Comparison of ENCODE assay signal across 9 cellular contexts in genomic region chr16:1296688-1297412, GRCh38. TPM values are rescaled to one million over a fixed set of nuclear protein-coding genes. Genes with fewer than 3 reads are reported as not detected.
A peak's percentile ranks its signal among the peaks of the same experiment; 100 is the strongest.
DNase-seq lines count a peak whose midpoint lies in the region; ATAC-seq and TF ChIP-seq lines count a peak whose summit lies in the region.
"Had no signal": no experiment of that assay in that cellular context is flagged by ENCODE, and none has a peak within 500 bp of the region (broad histone marks: within the 10 kb centered on the region; RNA-seq: fewer than 3 reads in every experiment).

No MANE protein-coding gene starts in this region.

- POLR2A ChIA-PET in CD8-positive, alpha-beta T cell (lab: Charles Lee): no interaction called here
- POLR2A ChIA-PET in T-cell (lab: Charles Lee): interaction anchor here in 1 of 2 donors (0.6 kb wide), 1 partner anchor 9 kb away, joined by 3 read pairs; no protein-coding TSS in a partner anchor

- peaks cover 1% of the 10 kb centered on the region for H3K4me1 Mint-ChIP-seq in CD8-positive, alpha-beta T cell (ENCODE audit: low read depth)
- peaks cover 4 to 11% (median 9%) of the 10 kb centered on the region in 3 donors for H3K4me1 Mint-ChIP-seq in T-cell

- H3K4me3 Mint-ChIP-seq in CD8-positive, alpha-beta T cell: no peak overlapping the region
- no peak overlapping the region for H3K4me3 Mint-ChIP-seq in T-cell
- H3K4me3 Mint-ChIP-seq: CD4-positive, CD25-positive, alpha-beta regulatory T cell had no signal

- WGBS in smooth muscle cell (ENCODE audit: low lambda C conversion rate): 80% methylated on average over 11 of the region's 11 CpGs

- no peak overlapping the region for H3K4me2 ChIP-seq in smooth muscle cell

- H3F3A ChIP-seq in smooth muscle cell (ENCODE audit: low read depth): no peaks in the 10 kb centered on the region

- TF ChIP-seq POLR2A in Peyer's patch (IDR thresholded peaks at IDR 0.05): no peak

- H3K4me3 ChIP-seq in Peyer's patch: no peak overlapping the region
- H3K4me3 ChIP-seq in fibroblast of villous mesenchyme (ENCODE audit: low read depth, low read length): no peak overlapping the region
- no peak overlapping the region for H3K4me3 ChIP-seq in smooth muscle cell
- H3K4me3 ChIP-seq in CD8-positive, alpha-beta T cell (ENCODE audit: low read depth, low read length): no peak overlapping the region

- CTCF ChIA-PET in CD8-positive, alpha-beta T cell (lab: Charles Lee): no interaction called here
- CTCF ChIA-PET in T-cell (lab: Charles Lee): interaction anchor here in 1 of 2 donors (0.6 kb wide), 1 partner anchor 241 kb away, joined by 4 read pairs; no protein-coding TSS in a partner anchor

- intact Hi-C loops in CD8-positive, alpha-beta T cell (cut with DNase I, micrococcal nuclease): no loop called here

- no peaks in the 10 kb centered on the region for H4K20me1 ChIP-seq in smooth muscle cell (ENCODE audit: low read depth)

- TF ChIP-seq CTCF in Peyer's patch (IDR thresholded peaks at IDR 0.05) (no peak), fibroblast of villous mesenchyme (IDR thresholded peaks at IDR 0.05; ENCODE audit: insufficient read depth, low read depth, low read length) (no peak), smooth muscle cell (IDR thresholded peaks at IDR 0.05; ENCODE audit: borderline replicate concordance, insufficient read depth, poor library complexity, severe bottlenecking) (no peak), GM10266 (IDR thresholded peaks at IDR 0.05; ENCODE audit: control insufficient read depth, insufficient read depth, low read depth, missing control alignments) (no peak)
- TF ChIP-seq CTCF in CD8-positive, alpha-beta T cell (IDR thresholded peaks at IDR 0.05): no peak

- no peaks in the 10 kb centered on the region for H3K79me2 ChIP-seq in smooth muscle cell (ENCODE audit: low read depth)

- H3K27me3 ChIP-seq in Peyer's patch (no peaks in the 10 kb centered on the region), smooth muscle cell (ENCODE audit: low read depth) (peaks cover 6% of the 10 kb centered on the region)
- no peaks in the 10 kb centered on the region for H3K27me3 ChIP-seq in CD8-positive, alpha-beta T cell (ENCODE audit: insufficient read depth, low read length)

- no peak overlapping the region for H2AFZ ChIP-seq in smooth muscle cell (ENCODE audit: low read depth)

- H3K4me1 ChIP-seq in Peyer's patch: peaks cover 9 to 11% (median 10%) of the 10 kb centered on the region in 4 donors
- H3K4me1 ChIP-seq in smooth muscle cell (ENCODE audit: low read depth): no peaks in the 10 kb centered on the region
- peaks cover 15% of the 10 kb centered on the region for H3K4me1 ChIP-seq in CD8-positive, alpha-beta T cell (ENCODE audit: insufficient read depth, low read length)

- no peak overlapping the region for H3K27ac Mint-ChIP-seq in CD8-positive, alpha-beta T cell
- no peak overlapping the region for H3K27ac Mint-ChIP-seq in T-cell
- H3K27ac Mint-ChIP-seq: CD4-positive, CD25-positive, alpha-beta regulatory T cell had no signal

- no peaks in the 10 kb centered on the region for H3K9me3 Mint-ChIP-seq in CD8-positive, alpha-beta T cell
- no peaks in the 10 kb centered on the region for H3K9me3 Mint-ChIP-seq in T-cell
- H3K9me3 Mint-ChIP-seq: CD4-positive, CD25-positive, alpha-beta regulatory T cell had no signal

- H3K27ac ChIP-seq in Peyer's patch (peak overlapping the region; percentile 25 to 80 (median 58)), smooth muscle cell (ENCODE audit: low read depth) (peak overlapping the region; percentile 90)
- no peak overlapping the region for H3K27ac ChIP-seq in CD8-positive, alpha-beta T cell (ENCODE audit: low read depth, low read length)

- peak; percentile 51 for DNase-seq in SIG-M5 treated with dmso at 0.1 percent for 504 hours (lab: John Stamatoyannopoulos, UW; ENCODE audit: unreplicated experiment)
- no peak for DNase-seq in SIG-M5 (lab: John Stamatoyannopoulos, UW)
- DNase-seq in Peyer's patch: peak; percentile 41 to 85 (median 70)
- peak; percentile 42 for DNase-seq in fibroblast of villous mesenchyme (ENCODE audit: low read depth)
- no peak for DNase-seq in smooth muscle cell (lab: John Stamatoyannopoulos, UW; ENCODE audit: unreplicated experiment)
- no peak for DNase-seq in CD8-positive, alpha-beta T cell
- DNase-seq in GM10266 (ENCODE audit: extremely low spot score): no peak
- no peak for DNase-seq in T-cell
- DNase-seq: CD4-positive, CD25-positive, alpha-beta regulatory T cell had no signal

- H3K27me3 Mint-ChIP-seq in CD8-positive, alpha-beta T cell (ENCODE audit: low read depth): peaks cover 29% of the 10 kb centered on the region
- H3K27me3 Mint-ChIP-seq in T-cell: peaks cover 21 to 43% of the 10 kb centered on the region in 2 donors

- H3K9me3 ChIP-seq in Peyer's patch (no peaks in the 10 kb centered on the region), smooth muscle cell (replicated peaks; ENCODE audit: low read depth) (no peaks in the 10 kb centered on the region)
- H3K9me3 ChIP-seq in CD8-positive, alpha-beta T cell (ENCODE audit: low read length): no peaks in the 10 kb centered on the region

- H3K36me3 ChIP-seq in Peyer's patch (no peaks in the 10 kb centered on the region), smooth muscle cell (ENCODE audit: low read depth) (no peaks in the 10 kb centered on the region)
- H3K36me3 ChIP-seq in CD8-positive, alpha-beta T cell (ENCODE audit: insufficient read depth, low read length): no peaks in the 10 kb centered on the region

- peak overlapping the region; percentile 73 for H3K9ac ChIP-seq in smooth muscle cell (ENCODE audit: low read depth)

- no peak for ATAC-seq in CD8-positive, alpha-beta T cell
- ATAC-seq in T-cell (replicated peaks in 1 of 4): no peak

- no peaks in the 10 kb centered on the region for H3K36me3 Mint-ChIP-seq in CD8-positive, alpha-beta T cell
- no peaks in the 10 kb centered on the region for H3K36me3 Mint-ChIP-seq in T-cell
- H3K36me3 Mint-ChIP-seq: CD4-positive, CD25-positive, alpha-beta regulatory T cell had no signal

RNA-seq across cellular contexts. Expression of gene UBE2I, which starts 12.6 kb away (rescaled TPM):
- total RNA-seq in Peyer's patch: 100 to 1,000 TPM in 3 of 4 donors, 10 to 100 TPM in 1; 54.1 to 119 (median 107) TPM
- 44.9 and 46.4 TPM in 2 replicates for total RNA-seq in fibroblast of villous mesenchyme
- 51.5 and 95.9 TPM in 2 replicates for total RNA-seq in smooth muscle cell
- 169 and 180 TPM in 2 replicates for polyA plus RNA-seq in smooth muscle cell
- 100 to 1,000 TPM; 285 to 294 TPM for total RNA-seq in CD8-positive, alpha-beta T cell
- total RNA-seq in T-cell: 100 to 1,000 TPM; 173 to 247 (median 190) TPM

RNA-seq across cellular contexts. Expression of gene BAIAP3, which starts 36.6 kb away (rescaled TPM):
- 100 to 1,000 TPM in 1 of 4 donors, 10 to 100 TPM in 3; 17.9 to 160 (median 29.0) TPM for total RNA-seq in Peyer's patch
- total RNA-seq in fibroblast of villous mesenchyme: under 0.01 and 0.32 TPM in 2 replicates
- total RNA-seq in smooth muscle cell: 0.31 TPM in 1 of 2 replicates, not detected in the other
- polyA plus RNA-seq in smooth muscle cell: 0.34 and 0.51 TPM in 2 replicates
- 10 to 100 TPM; 13.8 to 18.3 TPM for total RNA-seq in CD8-positive, alpha-beta T cell
- total RNA-seq in T-cell: 10 to 100 TPM in 4 of 5 donors, 1 to 10 TPM in 1; 9.1 to 12.8 (median 12.7) TPM

RNA-seq across cellular contexts. Expression of gene TPSD1, which starts 41.0 kb away (rescaled TPM):
- total RNA-seq in Peyer's patch (10 to 100 TPM in 3 of 4 donors, not detected in 1; 10.3 to 61.1 (median 24.1) TPM), fibroblast of villous mesenchyme (not detected in 2 replicates), smooth muscle cell (not detected in 2 replicates), T-cell (under 1 TPM in 4 of 5 donors, not detected in 1; 0.28 to 0.40 (median 0.31) TPM)
- not detected in 2 replicates for polyA plus RNA-seq in smooth muscle cell
- total RNA-seq in CD8-positive, alpha-beta T cell: not detected
- total RNA-seq: CD4-positive, CD25-positive, alpha-beta regulatory T cell had no signal
- polyA plus RNA-seq: CD4-positive, CD25-positive, alpha-beta regulatory T cell had no signal

RNA-seq across cellular contexts. Expression of gene TSR3, which starts 54.8 kb away (rescaled TPM):
- total RNA-seq in Peyer's patch (10 to 100 TPM; 48.2 to 62.3 (median 53.6) TPM), fibroblast of villous mesenchyme (42.7 and 55.7 TPM in 2 replicates), smooth muscle cell (54.9 and 55.2 TPM in 2 replicates), T-cell (10 to 100 TPM; 25.4 to 53.1 (median 48.1) TPM)
- polyA plus RNA-seq in smooth muscle cell: 142 TPM in 2 replicates
- total RNA-seq in CD8-positive, alpha-beta T cell: 10 to 100 TPM; 21.6 to 22.7 TPM

RNA-seq across cellular contexts. Expression of gene GNPTG, which starts 54.9 kb away (rescaled TPM):
- 10 to 100 TPM; 51.1 to 83.3 (median 65.0) TPM for total RNA-seq in Peyer's patch
- total RNA-seq in fibroblast of villous mesenchyme: 25.1 and 26.3 TPM in 2 replicates
- total RNA-seq in smooth muscle cell: 28.0 and 34.4 TPM in 2 replicates
- polyA plus RNA-seq in smooth muscle cell: 73.3 and 79.2 TPM in 2 replicates
- 10 to 100 TPM; 30.7 to 31.9 TPM for total RNA-seq in CD8-positive, alpha-beta T cell
- 10 to 100 TPM; 42.6 to 66.5 (median 63.1) TPM for total RNA-seq in T-cell

Comparison
In these comparisons a context has a peak if more than half of its experiments do, and no peak if none do; other contexts are left out.
1. DNase-seq: peak in SIG-M5 treated with dmso at 0.1 percent for 504 hours (single experiment), Peyer's patch (3 of 3) and fibroblast of villous mesenchyme (single experiment); none in SIG-M5 (single experiment), smooth muscle cell (single experiment), CD8-positive, alpha-beta T cell (0 of 7), GM10266 (single experiment) and T-cell (0 of 34).